Comparison of ENCODE assay signal across 15 cellular contexts in the genomic region with DNA sequence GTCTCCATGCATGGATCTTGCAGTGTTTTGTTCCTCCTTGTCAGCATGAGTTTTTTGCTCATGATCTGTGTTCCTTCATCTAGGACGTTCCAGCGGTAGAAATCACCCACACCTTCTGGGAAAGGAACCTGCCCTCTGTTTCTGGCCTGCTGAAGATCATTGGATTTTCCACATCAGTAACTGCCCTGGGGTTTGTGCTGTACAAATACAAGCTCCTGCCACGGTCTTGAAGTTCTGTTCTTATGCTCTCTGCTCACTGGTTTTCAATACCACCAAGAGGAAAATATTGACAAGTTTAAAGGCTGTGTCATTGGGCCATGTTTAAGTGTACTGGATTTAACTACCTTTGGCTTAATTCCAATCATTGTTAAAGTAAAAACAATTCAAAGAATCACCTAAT.
DNase-seq lines count a peak whose midpoint lies in the region; ATAC-seq, FAIRE-seq and TF ChIP-seq lines count a peak whose summit lies in the region.
"Had no signal": no experiment of that assay in that cellular context is flagged by ENCODE, and none has a peak within 500 bp of the region (broad histone marks: within the 10 kb centered on the region; RNA-seq: fewer than 3 reads in every experiment).

No MANE protein-coding gene starts in this region.

- in situ Hi-C loops in HepG2 (cut with HindIII; ENCODE audit: extremely low pct_ligation_motif_present, low pct_unique_long_range_greater_than_20kb): loop anchor here (10.0 kb wide), 1 partner anchor 89 kb away; a partner anchor contains a TSS
- in situ Hi-C loops in brain microvascular endothelial cell (cut with HindIII; ENCODE audit: low pct_ligation_motif_present, low sequenced_read_pairs): no loop called here

- DNase-seq in HepG2 (ENCODE audit: low spot score): no peak
- no peak for DNase-seq in kidney
- peak; percentile 95 for DNase-seq in renal cortical epithelial cell (ENCODE audit: low read depth)
- DNase-seq in HUDEP-2 (lab: John Stamatoyannopoulos, UW; ENCODE audit: unreplicated experiment in 76 of 76): no peak
- DNase-seq in activated CD4-positive, alpha-beta T cell treated with anti-CD3 and anti-CD28 coated beads, Interleukin-2, amount 50 U/mL, for 1 hour: no peak
- no peak for DNase-seq in brain microvascular endothelial cell
- DNase-seq: 8988T; AML-193; CD8-positive, alpha-beta memory T cell; DMS53; GF-D8 had no signal

- TF ChIP-seq CTCF in liver (IDR thresholded peaks at IDR 0.05; ENCODE audit: low read depth, low read length, missing input control) (no peak), HepG2 (CRISPR knock-in tag; IDR thresholded peaks at IDR 0.05) (no peak), kidney (IDR thresholded peaks at IDR 0.05; ENCODE audit: borderline replicate concordance, extremely low read depth, insufficient read depth) (no peak), brain microvascular endothelial cell (IDR thresholded peaks at IDR 0.05; ENCODE audit: low read depth, low read length, missing control alignments) (no peak)

- no TSS peak for BruUV-seq in HepG2 (replicated peaks; lab: Mats Ljungman, UMichigan)

- H3K27ac ChIP-seq in liver (ENCODE audit: low read depth in 1 of 2, low read length in 2 of 2) (peak overlapping the region; percentile 32 to 76), HepG2 (ENCODE audit: extremely low read length, insufficient read depth, low read length) (no peak overlapping the region), kidney (ENCODE audit: low read depth in 2 of 2, low read length in 2 of 2) (peak overlapping the region; percentile 86 to 87), brain microvascular endothelial cell (no peak overlapping the region)
- H3K27ac ChIP-seq: BLaER1 had no signal

- intact Hi-C loops in HepG2 (cut with micrococcal nuclease; ENCODE audit: unreplicated experiment): no loop called here
- intact Hi-C loops in kidney (cut with DNase I): no loop called here

- no peak overlapping the region for H3K4me3 ChIP-seq in liver (ENCODE audit: low read depth in 1 of 3, low read length in 3 of 3)
- no peak overlapping the region for H3K4me3 ChIP-seq in HepG2 (replicated peaks in 1 of 3; ENCODE audit: insufficient read depth in 1 of 3, low read depth in 2 of 3, low read length in 3 of 3)
- H3K4me3 ChIP-seq in kidney (ENCODE audit: low read length in 2 of 2): peak overlapping the region; percentile 21 to 52
- no peak overlapping the region for H3K4me3 ChIP-seq in brain microvascular endothelial cell (ENCODE audit: low read depth, low read length)
- H3K4me3 ChIP-seq: BLaER1, HAP-1 had no signal

- no peaks in the 10 kb centered on the region for H3K9me3 ChIP-seq in liver (ENCODE audit: control insufficient read depth in 4 of 4, low read length in 3 of 4)
- no peaks in the 10 kb centered on the region for H3K9me3 ChIP-seq in HepG2 (ENCODE audit: low read length)
- no peaks in the 10 kb centered on the region for H3K9me3 ChIP-seq in kidney (ENCODE audit: control insufficient read depth in 1 of 2, low read length in 2 of 2)
- H3K9me3 ChIP-seq: BLaER1, HAP-1 had no signal

- TF ChIP-seq POLR2A in HepG2 (IDR thresholded peaks at IDR 0.05; ENCODE audit: insufficient read depth in 1 of 2, low read depth in 2 of 2, low read length in 2 of 2): no peak

- H3K9ac ChIP-seq in liver (ENCODE audit: low read depth in 1 of 2, low read length in 2 of 2) (no peak overlapping the region), HepG2 (ENCODE audit: insufficient read depth, low read depth, low read length) (no peak overlapping the region), kidney (ENCODE audit: low read length in 2 of 2) (peak overlapping the region in 1 of 2 donors; percentile 55)
- H3K9ac ChIP-seq: BLaER1 had no signal

- TF ChIP-seq RAD21 in liver (IDR thresholded peaks at IDR 0.05): no peak
- no peak for TF ChIP-seq RAD21 in HepG2 (CRISPR knock-in tag; IDR thresholded peaks at IDR 0.05)

- 52% methylated on average over 3 of the region's 3 CpGs for WGBS in liver
- 87% methylated on average over 3 of the region's 3 CpGs for WGBS in HepG2 (ENCODE audit: low lambda C conversion rate)

- no peak for ATAC-seq in HepG2

- no peak overlapping the region for H2AFZ ChIP-seq in HepG2 (ENCODE audit: low read length)

- H3K4me2 ChIP-seq in HepG2 (ENCODE audit: low read depth, low read length): no peak overlapping the region
- H3K4me2 ChIP-seq: BLaER1 had no signal

- no peaks in the 10 kb centered on the region for H3K79me2 ChIP-seq in HepG2 (ENCODE audit: insufficient read depth, low read length)

- CTCF ChIA-PET in HepG2 (lab: Yijun Ruan, JAX; ENCODE audit: low intra/inter-chr PET ratio, low total read pairs): no interaction called here

- FAIRE-seq in HepG2 (lab: Jason Lieb, UNC) (no peak), kidney (lab: Jason Lieb, UNC) (peak; percentile 83)
- FAIRE-seq: H1 had no signal

- POLR2A ChIA-PET in HepG2 (lab: Yijun Ruan, JAX): no interaction called here

- peaks cover 0 to 2% (median under 1%) of the 10 kb centered on the region in 4 donors for H3K36me3 ChIP-seq in liver (ENCODE audit: control insufficient read depth in 4 of 4, insufficient read depth in 3 of 4, low read depth in 1 of 4, low read length in 3 of 4)
- H3K36me3 ChIP-seq in HepG2 (replicated peaks in 1 of 2; ENCODE audit: control insufficient read depth in 1 of 2, insufficient read depth in 2 of 2, low read length in 2 of 2): 0 out of 5 replicates have a peak, but pooled peaks cover 0 to 2% of the 10 kb centered on the region in 2 experiments
- H3K36me3 ChIP-seq in kidney (ENCODE audit: control insufficient read depth in 1 of 2, insufficient read depth in 2 of 2, low read length in 2 of 2): peaks cover 0 to 8% of the 10 kb centered on the region in 2 donors
- no peaks in the 10 kb centered on the region for H3K36me3 ChIP-seq in brain microvascular endothelial cell (replicated peaks)
- H3K36me3 ChIP-seq: BLaER1, HAP-1 had no signal

- H3K27me3 ChIP-seq in liver (ENCODE audit: control insufficient read depth in 4 of 4, insufficient read depth in 4 of 4, low read length in 3 of 4): no peaks in the 10 kb centered on the region
- no peaks in the 10 kb centered on the region for H3K27me3 ChIP-seq in HepG2 (ENCODE audit: control insufficient read depth in 1 of 2, insufficient read depth in 2 of 2, low read length in 2 of 2)
- H3K27me3 ChIP-seq in brain microvascular endothelial cell (replicated peaks): no peaks in the 10 kb centered on the region

- H3K4me1 ChIP-seq in liver (ENCODE audit: control insufficient read depth in 4 of 4, insufficient read depth in 4 of 4, low read length in 3 of 4): peaks cover 3 to 34% (median 20%) of the 10 kb centered on the region in 4 donors
- H3K4me1 ChIP-seq in HepG2 (ENCODE audit: insufficient read depth, low read length): 0 out of 2 replicates have a peak, but pooled peaks cover under 1% of the 10 kb centered on the region
- peaks cover 10 to 14% of the 10 kb centered on the region in 2 donors for H3K4me1 ChIP-seq in kidney (ENCODE audit: control insufficient read depth in 1 of 2, insufficient read depth in 1 of 2, low read depth in 1 of 2, low read length in 2 of 2)
- H3K4me1 ChIP-seq: BLaER1, HAP-1 had no signal

- H4K20me1 ChIP-seq in HepG2 (ENCODE audit: insufficient read depth, low read length): no peaks in the 10 kb centered on the region
- H4K20me1 ChIP-seq: BLaER1 had no signal

- no peak for TF ChIP-seq EP300 in HepG2 (IDR thresholded peaks at IDR 0.05; ENCODE audit: low read depth in 2 of 2, low read length in 2 of 2)
- TF ChIP-seq EP300 in HepG2 (CRISPR knock-in tag; IDR thresholded peaks at IDR 0.05; ENCODE audit: borderline replicate concordance): no peak

TF ChIP-seq in liver, 16 proteins besides CTCF, POLR2A, EP300 and RAD21 (continues in another document):
- TF ChIP-seq GABPA (IDR thresholded peaks at IDR 0.05 in 1 of 2, conservative IDR thresholded peaks at IDR 0.05 in 1 of 2) (no peak), HNF4G (IDR thresholded peaks at IDR 0.05) (no peak), FOXA2 (IDR thresholded peaks at IDR 0.05) (no peak), RXRA (IDR thresholded peaks at IDR 0.05) (no peak)
- TF ChIP-seq, protein P1, sequence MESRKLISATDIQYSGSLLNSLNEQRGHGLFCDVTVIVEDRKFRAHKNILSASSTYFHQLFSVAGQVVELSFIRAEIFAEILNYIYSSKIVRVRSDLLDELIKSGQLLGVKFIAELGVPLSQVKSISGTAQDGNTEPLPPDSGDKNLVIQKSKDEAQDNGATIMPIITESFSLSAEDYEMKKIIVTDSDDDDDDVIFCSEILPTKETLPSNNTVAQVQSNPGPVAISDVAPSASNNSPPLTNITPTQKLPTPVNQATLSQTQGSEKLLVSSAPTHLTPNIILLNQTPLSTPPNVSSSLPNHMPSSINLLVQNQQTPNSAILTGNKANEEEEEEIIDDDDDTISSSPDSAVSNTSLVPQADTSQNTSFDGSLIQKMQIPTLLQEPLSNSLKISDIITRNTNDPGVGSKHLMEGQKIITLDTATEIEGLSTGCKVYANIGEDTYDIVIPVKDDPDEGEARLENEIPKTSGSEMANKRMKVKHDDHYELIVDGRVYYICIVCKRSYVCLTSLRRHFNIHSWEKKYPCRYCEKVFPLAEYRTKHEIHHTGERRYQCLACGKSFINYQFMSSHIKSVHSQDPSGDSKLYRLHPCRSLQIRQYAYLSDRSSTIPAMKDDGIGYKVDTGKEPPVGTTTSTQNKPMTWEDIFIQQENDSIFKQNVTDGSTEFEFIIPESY (IDR thresholded peaks at IDR 0.05): no peak

TF ChIP-seq in HepG2, 621 proteins besides CTCF, POLR2A, EP300 and RAD21 (continues in another document):
- no peak for TF ChIP-seq ZNF282 (IDR thresholded peaks at IDR 0.05; ENCODE audit: partially characterized antibody)
- TF ChIP-seq MEIS1 (CRISPR knock-in tag; IDR thresholded peaks at IDR 0.05; ENCODE audit: borderline replicate concordance): no peak
- TF ChIP-seq RARA (CRISPR knock-in tag; IDR thresholded peaks at IDR 0.05): no peak
- no peak for TF ChIP-seq KDM1A (CRISPR knock-in tag; IDR thresholded peaks at IDR 0.05)
- no peak for TF ChIP-seq ZBTB20 (CRISPR knock-in tag; IDR thresholded peaks at IDR 0.05; ENCODE audit: borderline replicate concordance, low read depth)
- TF ChIP-seq TRIM24 (CRISPR knock-in tag; IDR thresholded peaks at IDR 0.05): no peak
- TF ChIP-seq HDAC2 (CRISPR knock-in tag; IDR thresholded peaks at IDR 0.05): no peak
- no peak for TF ChIP-seq ZSCAN31 (CRISPR knock-in tag; IDR thresholded peaks at IDR 0.05; ENCODE audit: low read depth)
- no peak for TF ChIP-seq ZNF780A (CRISPR knock-in tag; IDR thresholded peaks at IDR 0.05)
- no peak for TF ChIP-seq CEBPG (CRISPR knock-in tag; IDR thresholded peaks at IDR 0.05)
- TF ChIP-seq BCL6 (CRISPR knock-in tag; IDR thresholded peaks at IDR 0.05): no peak
- no peak for TF ChIP-seq ARNTL (CRISPR knock-in tag; IDR thresholded peaks at IDR 0.05)

Comparison
In these comparisons a context has a peak if more than half of its experiments do, and no peak if none do; other contexts are left out.
1. H3K27ac ChIP-seq: peak in liver (2 of 2) and kidney (2 of 2); none in HepG2 (single experiment) and brain microvascular endothelial cell (single experiment).
2. H3K4me3 ChIP-seq: peak in kidney (2 of 2); none in liver (0 of 3), HepG2 (0 of 3) and brain microvascular endothelial cell (single experiment).